Comparison of ENCODE assay signal across 16 cellular contexts in the genomic region with DNA sequence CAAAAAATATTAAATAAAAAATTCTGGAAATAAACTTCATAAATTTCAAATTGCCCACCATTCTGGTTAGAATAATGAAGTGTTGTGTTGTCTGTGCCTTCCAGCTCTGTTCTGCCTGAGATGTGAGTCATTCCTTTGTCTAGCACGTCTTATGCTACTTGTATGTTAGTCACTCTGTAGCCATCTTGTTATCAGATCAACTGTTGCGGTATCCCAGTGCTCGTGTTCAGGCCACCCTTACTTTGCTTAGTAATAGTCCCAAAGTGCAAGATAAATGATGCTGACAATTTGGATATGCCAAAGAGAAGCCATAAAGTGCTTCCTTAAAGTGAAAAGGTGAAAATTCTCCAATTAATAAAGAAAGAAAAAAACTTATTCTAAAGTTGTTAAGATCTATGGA.
DNase-seq lines count a peak whose midpoint lies in the region; ATAC-seq, FAIRE-seq and TF ChIP-seq lines count a peak whose summit lies in the region.
"Had no signal": no experiment of that assay in that cellular context is flagged by ENCODE, and none has a peak within 500 bp of the region (broad histone marks: within the 10 kb centered on the region; RNA-seq: fewer than 3 reads in every experiment).

No MANE protein-coding gene starts in this region.

- DNase-seq in COLO829 (ENCODE audit: low spot score), result peak; percentile 70
- peak; percentile 1 for DNase-seq in NCI-H460 (ENCODE audit: extremely low read depth, low read depth)
- peak; percentile 83 to 95 for DNase-seq in cardiac fibroblast (ENCODE audit: low read depth in 2 of 2)
- DNase-seq in left lung, result no peak
- DNase-seq in activated CD4-positive, alpha-beta T cell treated with anti-CD3 and anti-CD28 coated beads for 4 hours, result no peak
- DNase-seq in NCI-H187 treated with DMSO at 0.1 percent for 48 hours (lab: John Stamatoyannopoulos, UW), result no peak
- DNase-seq in GM12891 (ENCODE audit: insufficient read length, low spot score), result no peak
- DNase-seq: activated B cell treated with CpG ODN at 0.5 μM for 24 hours; activated T-cell treated with anti-CD3 and anti-CD28 coated beads, Interleukin-2, amount 50 U/mL, for 1 hour; stimulated activated CD4-positive, alpha-beta T cell treated with anti-CD3 and anti-CD28 coated beads, Interleukin-1b, Interleukin-23, amount 100 ng/mL, for 48 hours had no signal

- no peak overlapping the region for H3K27ac ChIP-seq in left lung
- H3K27ac ChIP-seq: cardiac muscle cell, KMS-11 had no signal

- no peaks in the 10 kb centered on the region for H3K9me3 ChIP-seq in left lung
- H3K9me3 ChIP-seq: HAP-1 had no signal

- ATAC-seq in left lung, result peak; percentile 40
- no peak for ATAC-seq in GM19023 (IDR thresholded peaks at IDR 0.05; ENCODE audit: unreplicated experiment)
- ATAC-seq: left lobe of liver; stimulated activated memory B cell treated with anti-CD40 and anti-IgM and Interleukin-4, amounts not matched to agents 10 μg/mL and 1 μg/mL and 100 μg/mL, for 72 hours had no signal

- TF ChIP-seq CTCF in cardiac fibroblast (IDR thresholded peaks at IDR 0.05; ENCODE audit: low read depth, low read length), result no peak
- TF ChIP-seq CTCF in left lung (IDR thresholded peaks at IDR 0.05), result no peak

- FAIRE-seq in GM12891 (lab: Jason Lieb, UNC), result no peak

- no peak for TF ChIP-seq POLR2A in GM12891 (IDR thresholded peaks at IDR 0.05; ENCODE audit: low read depth, low read length)

- H3K4me3 ChIP-seq in cardiac fibroblast (replicated peaks in 1 of 2; ENCODE audit: low read depth in 2 of 2, low read length in 2 of 2) (no peak overlapping the region), left lung (no peak overlapping the region)
- H3K4me3 ChIP-seq: cardiac muscle cell, HAP-1 had no signal

- intact Hi-C loops in left lung (cut with DNase I), result no loop called here

- H3K27me3 ChIP-seq in left lung, result no peaks in the 10 kb centered on the region
- H3K27me3 ChIP-seq: cardiac muscle cell had no signal

- H3K36me3 ChIP-seq in left lung, result no peaks in the 10 kb centered on the region
- H3K36me3 ChIP-seq: cardiac muscle cell, HAP-1 had no signal

- H3K4me1 ChIP-seq in left lung, result no peaks in the 10 kb centered on the region
- H3K4me1 ChIP-seq: HAP-1 had no signal

TF ChIP-seq in GM12891, 5 proteins besides CTCF, POLR2A, EP300 and RAD21:
- TF ChIP-seq SPI1 (IDR thresholded peaks at IDR 0.05; ENCODE audit: low read depth, low read length), result no peak
- no peak for TF ChIP-seq POLR2AphosphoS5 (IDR thresholded peaks at IDR 0.05; ENCODE audit: low read depth, low read length)
- no peak for TF ChIP-seq POU2F2 (IDR thresholded peaks at IDR 0.05; ENCODE audit: low read depth, low read length)
- TF ChIP-seq PAX5 (IDR thresholded peaks at IDR 0.05; ENCODE audit: insufficient read depth, low read length, severe bottlenecking), result no peak
- no peak for TF ChIP-seq TAF1 (IDR thresholded peaks at IDR 0.05; ENCODE audit: low read depth, low read length)

Comparison
In these comparisons a context has a peak if more than half of its experiments do, and no peak if none do; other contexts are left out.
1. DNase-seq: peak in COLO829 (single experiment), NCI-H460 (single experiment) and cardiac fibroblast (2 of 2); none in left lung (0 of 2), activated CD4-positive, alpha-beta T cell treated with anti-CD3 and anti-CD28 coated beads for 4 hours (0 of 2), NCI-H187 treated with DMSO at 0.1 percent for 48 hours (single experiment) and GM12891 (single experiment).